ENCODE assay signal across 10 cellular contexts in genomic region chr10:104076743-104077160, GRCh38. TPM values are rescaled to one million over a fixed set of nuclear protein-coding genes. Genes with fewer than 3 reads are reported as not detected.
DNase-seq lines count a peak whose midpoint lies in the region; ATAC-seq and TF ChIP-seq lines count a peak whose summit lies in the region.
"Had no signal": no experiment of that assay in that cellular context is flagged by ENCODE, and none has a peak within 500 bp of the region (broad histone marks: within the 10 kb centered on the region; RNA-seq: fewer than 3 reads in every experiment).

No MANE protein-coding gene starts in this region.

- H3K27ac Mint-ChIP-seq in Calu3 (ENCODE audit: unreplicated experiment) (no peak overlapping the region), endodermal cell (no peak overlapping the region), progenitor cell of endocrine pancreas (no peak overlapping the region)
- H3K27ac Mint-ChIP-seq: activated naive CD4-positive, alpha-beta T cell treated with anti-CD3 and anti-CD28 coated beads, Interleukin-2, amount 50 U/mL, for 24 hours had no signal

- H3K27ac ChIP-seq in endodermal cell (ENCODE audit: low read depth, low read length), result peak overlapping the region; percentile 47
- H3K27ac ChIP-seq in mesodermal cell (ENCODE audit: low read depth, low read length, severe bottlenecking), result peak overlapping the region; percentile 6

- H3K27me3 Mint-ChIP-seq in Calu3 (ENCODE audit: unreplicated experiment), result no peaks in the 10 kb centered on the region
- H3K27me3 Mint-ChIP-seq in endodermal cell (ENCODE audit: insufficient read depth), result peaks cover 3% of the 10 kb centered on the region
- peaks cover 1% of the 10 kb centered on the region for H3K27me3 Mint-ChIP-seq in progenitor cell of endocrine pancreas
- H3K27me3 Mint-ChIP-seq: activated naive CD4-positive, alpha-beta T cell treated with anti-CD3 and anti-CD28 coated beads, Interleukin-2, amount 50 U/mL, for 24 hours had no signal

- DNase-seq in Calu3 (peak; percentile 13), NCI-H2107 (lab: John Stamatoyannopoulos, UW) (peak; percentile 55), endodermal cell (peak; percentile 68), progenitor cell of endocrine pancreas (ENCODE audit: low spot score, unreplicated experiment) (no peak)
- DNase-seq: OCI-M1 had no signal

- H3K9me3 ChIP-seq in endodermal cell (ENCODE audit: control insufficient read depth, low read length), result no peaks in the 10 kb centered on the region
- no peaks in the 10 kb centered on the region for H3K9me3 ChIP-seq in mesodermal cell (ENCODE audit: control insufficient read depth, low read length)

- H3K4me3 ChIP-seq in endodermal cell (ENCODE audit: low read length) (no peak overlapping the region), mesodermal cell (ENCODE audit: extremely low read depth, insufficient read depth, low read length, poor library complexity, severe bottlenecking) (no peak overlapping the region)

- 23 to 28% methylated on average over 2 to 3 of the region's 3 CpGs for WGBS in endodermal cell (ENCODE audit: insufficient coverage in 1 of 2, insufficient read length in 1 of 2), 2 experiments
- 40% methylated on average over 1 of the region's 3 CpGs; no CpG with 5 or more reads in 1 of the 2 experiments for WGBS in mesodermal cell (ENCODE audit: insufficient coverage in 2 of 2), 2 experiments

- H3K4me3 Mint-ChIP-seq in Calu3 (ENCODE audit: low read depth, unreplicated experiment) (no peak overlapping the region), endodermal cell (no peak overlapping the region), progenitor cell of endocrine pancreas (ENCODE audit: low read depth) (no peak overlapping the region)
- H3K4me3 Mint-ChIP-seq: activated naive CD4-positive, alpha-beta T cell treated with anti-CD3 and anti-CD28 coated beads, Interleukin-2, amount 50 U/mL, for 24 hours had no signal

- no TSS peak for BruUV-seq in Calu3 (replicated peaks; lab: Mats Ljungman, UMichigan)

- TF ChIP-seq CTCF in Calu3 (IDR thresholded peaks at IDR 0.05; ENCODE audit: unreplicated experiment) (no peak), endodermal cell (conservative IDR thresholded peaks at IDR 0.05) (no peak), progenitor cell of endocrine pancreas (IDR thresholded peaks at IDR 0.05; ENCODE audit: unreplicated experiment) (no peak)

- H3K9ac ChIP-seq in endodermal cell (ENCODE audit: extremely low read depth, low read length, poor library complexity, severe bottlenecking), result no peak overlapping the region

- CTCF ChIA-PET in Calu3 (lab: Charles Lee), result interaction anchor here (0.9 kb wide), 1 partner anchor 45 kb away, joined by 3 read pairs; the partner anchor contains the start of gene SFR1

- H3K4me1 Mint-ChIP-seq in Calu3 (ENCODE audit: low read depth, unreplicated experiment) (no peaks in the 10 kb centered on the region), endodermal cell (peaks cover 14% of the 10 kb centered on the region), progenitor cell of endocrine pancreas (ENCODE audit: low read depth) (peaks cover 4% of the 10 kb centered on the region)
- H3K4me1 Mint-ChIP-seq: activated naive CD4-positive, alpha-beta T cell treated with anti-CD3 and anti-CD28 coated beads, Interleukin-2, amount 50 U/mL, for 24 hours had no signal

- no peaks in the 10 kb centered on the region for H3K4me1 ChIP-seq in endodermal cell (ENCODE audit: control insufficient read depth, insufficient read depth, low read length)
- peaks cover 10% of the 10 kb centered on the region for H3K4me1 ChIP-seq in mesodermal cell (ENCODE audit: control insufficient read depth, insufficient read depth, low read length, poor library complexity, severe bottlenecking)

- ATAC-seq in GM19328 (IDR thresholded peaks at IDR 0.05; ENCODE audit: unreplicated experiment) (no peak), GM18517 (IDR thresholded peaks at IDR 0.05; ENCODE audit: unreplicated experiment) (no peak), HG03378 (IDR thresholded peaks at IDR 0.05; ENCODE audit: unreplicated experiment) (no peak)

- H3K9me3 Mint-ChIP-seq in Calu3 (ENCODE audit: low read depth, unreplicated experiment), result no peaks in the 10 kb centered on the region
- no peaks in the 10 kb centered on the region for H3K9me3 Mint-ChIP-seq in endodermal cell
- no peaks in the 10 kb centered on the region for H3K9me3 Mint-ChIP-seq in progenitor cell of endocrine pancreas (ENCODE audit: low read depth)
- H3K9me3 Mint-ChIP-seq: activated naive CD4-positive, alpha-beta T cell treated with anti-CD3 and anti-CD28 coated beads, Interleukin-2, amount 50 U/mL, for 24 hours had no signal

- no peaks in the 10 kb centered on the region for H3K27me3 ChIP-seq in endodermal cell (ENCODE audit: control insufficient read depth, insufficient read depth, low read length, poor library complexity, severe bottlenecking)

- H3K36me3 Mint-ChIP-seq in Calu3 (ENCODE audit: insufficient read depth, unreplicated experiment), result no peaks in the 10 kb centered on the region
- H3K36me3 Mint-ChIP-seq in endodermal cell (ENCODE audit: low read depth), result no peaks in the 10 kb centered on the region
- no peaks in the 10 kb centered on the region for H3K36me3 Mint-ChIP-seq in progenitor cell of endocrine pancreas (ENCODE audit: insufficient read depth)
- H3K36me3 Mint-ChIP-seq: activated naive CD4-positive, alpha-beta T cell treated with anti-CD3 and anti-CD28 coated beads, Interleukin-2, amount 50 U/mL, for 24 hours had no signal

- H3K36me3 ChIP-seq in endodermal cell (ENCODE audit: control insufficient read depth, insufficient read depth, low read length) (no peaks in the 10 kb centered on the region), mesodermal cell (ENCODE audit: control insufficient read depth, insufficient read depth, low read length) (no peaks in the 10 kb centered on the region)

- intact Hi-C loops in Calu3 (cut with micrococcal nuclease; ENCODE audit: unreplicated experiment), result no loop called here

RNA-seq across cellular contexts. Expression of gene COL17A1, which starts 8.9 kb away (rescaled TPM):
- total RNA-seq in Calu3 (2022) (0.73 and 1.0 TPM in 2 replicates), endodermal cell (1 to 10 TPM; 1.1 to 2.3 TPM), progenitor cell of endocrine pancreas (0.78 and 0.86 TPM in 2 replicates)
- 0.39 TPM for polyA plus RNA-seq in endodermal cell (2013, experiment 1 of 2)
- polyA plus RNA-seq in endodermal cell (2013, experiment 2 of 2), result 0.87 TPM
- polyA plus RNA-seq in mesodermal cell (2013, experiment 1 of 2), result 0.15 TPM
- 0.15 TPM for polyA plus RNA-seq in mesodermal cell (2013, experiment 2 of 2)

RNA-seq across cellular contexts. Expression of gene SFR1, which starts 45.2 kb away (rescaled TPM):
- total RNA-seq in Calu3 (2022), result 10.2 and 11.6 TPM in 2 replicates
- total RNA-seq in endodermal cell, result 10 to 100 TPM in 1 of 2 donors, 1 to 10 TPM in 1; 9.2 to 12.0 TPM
- 14.5 TPM for polyA plus RNA-seq in endodermal cell (2013, experiment 1 of 2)
- polyA plus RNA-seq in endodermal cell (2013, experiment 2 of 2), result 12.9 TPM
- 8.2 TPM for polyA plus RNA-seq in mesodermal cell (2013, experiment 1 of 2)
- polyA plus RNA-seq in mesodermal cell (2013, experiment 2 of 2), result 11.4 TPM
- total RNA-seq in progenitor cell of endocrine pancreas, result 6.9 and 7.1 TPM in 2 replicates
